In genomic region chr17:76951375-76951905, GRCh38 we compare ENCODE assay signal across 26 cellular contexts.
"Had no signal": no experiment of that assay in that cellular context is flagged by ENCODE, and none has a peak within 500 bp of the region (broad histone marks: within the 10 kb centered on the region; RNA-seq: fewer than 3 reads in every experiment).

No MANE protein-coding gene starts in this region.

- H3K36me3 ChIP-seq: adrenal gland, cardiac muscle cell, gastroesophageal sphincter, spleen, suprapubic skin, tibial nerve had no signal

- H3K27ac ChIP-seq: adrenal gland, cardiac muscle cell, gastroesophageal sphincter, hepatocyte, parathyroid adenoma, spleen, suprapubic skin, tibial nerve had no signal

- H3K27me3 ChIP-seq: adrenal gland, cardiac muscle cell, hepatocyte had no signal

- H3K9ac ChIP-seq: parathyroid adenoma had no signal

- ATAC-seq: gastroesophageal sphincter, left cardiac atrium, left ventricle myocardium superior, right cardiac atrium, T-helper 17 cell had no signal

- H3K4me2 ChIP-seq: hepatocyte had no signal

- H3K4me1 ChIP-seq: adrenal gland, gastroesophageal sphincter, suprapubic skin, tibial nerve had no signal

- H3K9me3 ChIP-seq: adrenal gland, gastroesophageal sphincter, spleen, suprapubic skin, tibial nerve had no signal

- H2AFZ ChIP-seq: hepatocyte had no signal

- H3K4me3 ChIP-seq: adrenal gland, cardiac muscle cell, gastroesophageal sphincter, hepatocyte, spleen, suprapubic skin, tibial nerve had no signal

- DNase-seq: activated CD4-positive, alpha-beta memory T cell treated with anti-CD3 and anti-CD28 coated beads for 36 hours; activated CD4-positive, alpha-beta T cell treated with anti-CD3 and anti-CD28 coated beads, Interleukin-2, amount 10 ng/mL, durations not matched to agents 24 days and 14 days; activated CD4-positive, CD25-positive, alpha-beta regulatory T cell treated with anti-CD3 and anti-CD28 coated beads, Interleukin-2, amount 50 U/mL, for 72 hours; activated CD8-positive, alpha-beta memory T cell treated with anti-CD3 and anti-CD28 coated beads, Interleukin-2, amount 50 U/mL, for 4 hours; activated effector memory CD4-positive, alpha-beta T cell treated with anti-CD3 and anti-CD28 coated beads, Interleukin-2, amount 50 U/mL, for 16 hours; activated naive CD4-positive, alpha-beta T cell treated with anti-CD3 and anti-CD28 coated beads for 36 hours; activated naive CD8-positive, alpha-beta T cell treated with anti-CD3 and anti-CD28 coated beads for 36 hours; activated T-cell treated with anti-CD3 and anti-CD28 coated beads, Interleukin-2, amount 50 U/mL, for 1 hour; adrenal gland; cerebellar nuclear complex; cortex of kidney; islet precursor cell; left cardiac atrium; left ventricle myocardium superior; mammary epithelial cell; right cardiac atrium; spleen; stimulated activated naive CD4-positive, alpha-beta T cell; T-helper 17 cell; T1000 had no signal
